1 cellular context compared by ENCODE assay signal in genomic region chr11:416757-417621, GRCh38.
TF ChIP-seq lines count a peak whose summit lies in the region.

No MANE protein-coding gene starts in this region.

TF ChIP-seq in A549, 52 proteins besides CTCF, POLR2A, EP300 and RAD21 (continued from another document):
- TF ChIP-seq REST (IDR thresholded peaks at IDR 0.05) (no peak), FOXS1 (CRISPR knock-in tag; IDR thresholded peaks at IDR 0.05) (no peak), MAZ (IDR thresholded peaks at IDR 0.05; ENCODE audit: borderline replicate concordance, low read depth, low read length) (no peak), GATA3 (IDR thresholded peaks at IDR 0.05; ENCODE audit: borderline replicate concordance) (no peak), EHMT2 (IDR thresholded peaks at IDR 0.05; ENCODE audit: low read depth) (no peak), ZFP36 (IDR thresholded peaks at IDR 0.05; ENCODE audit: borderline replicate concordance, partially characterized antibody) (no peak), CEBPB (IDR thresholded peaks at IDR 0.05) (no peak), ZNF302 (CRISPR knock-in tag; IDR thresholded peaks at IDR 0.05) (no peak), ESRRA (IDR thresholded peaks at IDR 0.05; ENCODE audit: borderline replicate concordance, low read length) (no peak), HDAC2 (IDR thresholded peaks at IDR 0.05) (no peak)
